8 cellular contexts compared by ENCODE assay signal in the genomic region with DNA sequence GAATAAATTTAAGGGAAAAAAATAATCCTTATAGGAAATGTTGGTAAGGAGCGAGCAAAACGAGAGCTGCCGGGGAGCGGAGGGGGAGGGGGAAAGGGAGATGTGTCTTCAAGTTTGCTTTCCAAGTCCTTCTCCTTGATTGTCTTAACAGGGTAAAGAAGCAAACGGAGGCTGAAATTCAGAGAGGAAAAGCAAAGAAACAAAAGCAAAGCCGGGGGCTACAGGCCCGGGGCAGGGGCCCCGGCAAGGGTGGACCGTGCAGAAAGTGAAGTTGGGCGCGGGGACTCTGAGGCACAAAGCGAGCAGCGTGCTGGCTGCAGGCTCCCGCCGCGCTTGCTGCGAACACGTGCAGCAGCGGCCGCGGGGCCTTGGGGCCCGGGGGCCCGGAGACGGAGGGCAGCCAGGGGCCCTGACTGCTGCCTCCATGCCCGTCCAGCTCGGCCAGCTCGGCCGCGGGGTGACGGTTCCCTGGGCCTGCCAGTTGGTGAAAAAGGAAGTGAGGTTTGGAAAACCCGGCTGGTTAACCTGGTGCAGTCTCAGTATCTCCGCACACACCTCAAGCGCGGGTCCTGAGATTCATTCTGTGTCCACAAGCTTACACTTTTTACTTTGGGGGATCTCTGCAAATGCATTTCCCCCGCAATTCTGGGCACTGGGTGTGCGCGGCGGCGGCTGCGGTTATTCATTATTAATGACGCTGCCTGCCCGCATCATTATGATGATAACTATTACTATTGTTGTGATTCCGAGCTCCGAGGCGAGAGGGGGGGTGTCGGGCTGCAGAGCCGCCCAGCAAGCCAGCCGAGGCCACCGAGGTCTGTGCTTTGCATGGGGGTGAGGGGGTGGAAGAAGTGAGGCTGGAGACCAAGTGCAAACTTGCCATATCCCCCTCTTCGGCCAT. TPM values are rescaled to one million over a fixed set of nuclear protein-coding genes. Genes with fewer than 3 reads are reported as not detected.
DNase-seq lines count a peak whose midpoint lies in the region; ATAC-seq and TF ChIP-seq lines count a peak whose summit lies in the region.

No MANE protein-coding gene starts in this region.

- H3K27me3 ChIP-seq in foreskin keratinocyte: no peaks in the 10 kb centered on the region
- H3K27me3 ChIP-seq in prostate gland (replicated peaks; ENCODE audit: insufficient read depth): no peaks in the 10 kb centered on the region

- H3K27ac ChIP-seq in 22Rv1: peak overlapping the region; percentile 70
- H3K27ac ChIP-seq in foreskin keratinocyte: peak overlapping the region; percentile 70
- peak overlapping the region; percentile 81 to 82 for H3K27ac ChIP-seq in prostate gland

- peak overlapping the region; percentile 53 to 61 for H3K4me3 ChIP-seq in prostate gland

- no peaks in the 10 kb centered on the region for H3K27me3 Mint-ChIP-seq in WTC11 (ENCODE audit: low read depth)

- TF ChIP-seq CTCF in 22Rv1 (IDR thresholded peaks at IDR 0.05): no peak
- no peak for TF ChIP-seq CTCF in WTC11 (IDR thresholded peaks at IDR 0.05)
- no peak for TF ChIP-seq CTCF in foreskin keratinocyte (conservative IDR thresholded peaks at IDR 0.05)
- TF ChIP-seq CTCF in prostate gland (IDR thresholded peaks at IDR 0.05): no peak

- H3K9me3 Mint-ChIP-seq in WTC11: no peaks in the 10 kb centered on the region

- H3K4me1 ChIP-seq in foreskin keratinocyte: peaks cover 32% of the 10 kb centered on the region
- no peaks in the 10 kb centered on the region for H3K4me1 ChIP-seq in prostate gland (replicated peaks)

- peaks cover 20% of the 10 kb centered on the region for H3K36me3 Mint-ChIP-seq in WTC11

- DNase-seq in GM03348 (ENCODE audit: low spot score): peak; percentile 61
- DNase-seq in WTC11 (ENCODE audit: low spot score): peak; percentile 59
- DNase-seq in foreskin keratinocyte: peak in 1 of 2 donors; percentile 71
- DNase-seq in prostate gland (ENCODE audit: low spot score): peak; percentile 34
- no peak for DNase-seq in A172 (ENCODE audit: low spot score)

- H3K4me1 Mint-ChIP-seq in WTC11: peaks cover 45% of the 10 kb centered on the region

- WGBS in prostate gland: 2% methylated on average over 50 of the region's 50 CpGs

- CTCF ChIA-PET in WTC11 (lab: Charles Lee): interaction anchor here (0.6 to 3.5 kb wide), 37 partner anchors 8 to 896 kb away, joined by 3 to 27 read pairs (median 5); no protein-coding TSS in a partner anchor

- H3K27ac Mint-ChIP-seq in WTC11: peak overlapping the region; percentile 93

- intact Hi-C loops in prostate gland (cut with DNase I): no loop called here

- TF ChIP-seq POLR2A in prostate gland (IDR thresholded peaks at IDR 0.05): no peak

- POLR2A ChIA-PET in WTC11 (lab: Charles Lee): interaction anchor here (0.6 to 1.8 kb wide), 10 partner anchors 14 to 871 kb away, joined by 3 to 6 read pairs (median 4); no protein-coding TSS in a partner anchor

- H3K9me3 ChIP-seq in prostate gland: no peaks in the 10 kb centered on the region

- peak; percentile 14 for ATAC-seq in HG03521 (IDR thresholded peaks at IDR 0.05; ENCODE audit: unreplicated experiment)
- ATAC-seq in WTC11: peak; percentile 3
- peak; percentile 5 for ATAC-seq in foreskin keratinocyte
- no peak for ATAC-seq in HG02763 (IDR thresholded peaks at IDR 0.05; ENCODE audit: unreplicated experiment)

- peak overlapping the region; percentile 91 for H3K4me3 Mint-ChIP-seq in WTC11

- no peaks in the 10 kb centered on the region for H3K36me3 ChIP-seq in prostate gland

TF ChIP-seq in WTC11, 78 proteins besides CTCF, POLR2A, EP300 and RAD21 (continues in another document):
- TF ChIP-seq, protein P1, sequence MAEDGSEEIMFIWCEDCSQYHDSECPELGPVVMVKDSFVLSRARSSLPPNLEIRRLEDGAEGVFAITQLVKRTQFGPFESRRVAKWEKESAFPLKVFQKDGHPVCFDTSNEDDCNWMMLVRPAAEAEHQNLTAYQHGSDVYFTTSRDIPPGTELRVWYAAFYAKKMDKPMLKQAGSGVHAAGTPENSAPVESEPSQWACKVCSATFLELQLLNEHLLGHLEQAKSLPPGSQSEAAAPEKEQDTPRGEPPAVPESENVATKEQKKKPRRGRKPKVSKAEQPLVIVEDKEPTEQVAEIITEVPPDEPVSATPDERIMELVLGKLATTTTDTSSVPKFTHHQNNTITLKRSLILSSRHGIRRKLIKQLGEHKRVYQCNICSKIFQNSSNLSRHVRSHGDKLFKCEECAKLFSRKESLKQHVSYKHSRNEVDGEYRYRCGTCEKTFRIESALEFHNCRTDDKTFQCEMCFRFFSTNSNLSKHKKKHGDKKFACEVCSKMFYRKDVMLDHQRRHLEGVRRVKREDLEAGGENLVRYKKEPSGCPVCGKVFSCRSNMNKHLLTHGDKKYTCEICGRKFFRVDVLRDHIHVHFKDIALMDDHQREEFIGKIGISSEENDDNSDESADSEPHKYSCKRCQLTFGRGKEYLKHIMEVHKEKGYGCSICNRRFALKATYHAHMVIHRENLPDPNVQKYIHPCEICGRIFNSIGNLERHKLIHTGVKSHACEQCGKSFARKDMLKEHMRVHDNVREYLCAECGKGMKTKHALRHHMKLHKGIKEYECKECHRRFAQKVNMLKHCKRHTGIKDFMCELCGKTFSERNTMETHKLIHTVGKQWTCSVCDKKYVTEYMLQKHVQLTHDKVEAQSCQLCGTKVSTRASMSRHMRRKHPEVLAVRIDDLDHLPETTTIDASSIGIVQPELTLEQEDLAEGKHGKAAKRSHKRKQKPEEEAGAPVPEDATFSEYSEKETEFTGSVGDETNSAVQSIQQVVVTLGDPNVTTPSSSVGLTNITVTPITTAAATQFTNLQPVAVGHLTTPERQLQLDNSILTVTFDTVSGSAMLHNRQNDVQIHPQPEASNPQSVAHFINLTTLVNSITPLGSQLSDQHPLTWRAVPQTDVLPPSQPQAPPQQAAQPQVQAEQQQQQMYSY (CRISPR knock-in tag; IDR thresholded peaks at IDR 0.05): peak; percentile 72
- TF ChIP-seq, protein P2, sequence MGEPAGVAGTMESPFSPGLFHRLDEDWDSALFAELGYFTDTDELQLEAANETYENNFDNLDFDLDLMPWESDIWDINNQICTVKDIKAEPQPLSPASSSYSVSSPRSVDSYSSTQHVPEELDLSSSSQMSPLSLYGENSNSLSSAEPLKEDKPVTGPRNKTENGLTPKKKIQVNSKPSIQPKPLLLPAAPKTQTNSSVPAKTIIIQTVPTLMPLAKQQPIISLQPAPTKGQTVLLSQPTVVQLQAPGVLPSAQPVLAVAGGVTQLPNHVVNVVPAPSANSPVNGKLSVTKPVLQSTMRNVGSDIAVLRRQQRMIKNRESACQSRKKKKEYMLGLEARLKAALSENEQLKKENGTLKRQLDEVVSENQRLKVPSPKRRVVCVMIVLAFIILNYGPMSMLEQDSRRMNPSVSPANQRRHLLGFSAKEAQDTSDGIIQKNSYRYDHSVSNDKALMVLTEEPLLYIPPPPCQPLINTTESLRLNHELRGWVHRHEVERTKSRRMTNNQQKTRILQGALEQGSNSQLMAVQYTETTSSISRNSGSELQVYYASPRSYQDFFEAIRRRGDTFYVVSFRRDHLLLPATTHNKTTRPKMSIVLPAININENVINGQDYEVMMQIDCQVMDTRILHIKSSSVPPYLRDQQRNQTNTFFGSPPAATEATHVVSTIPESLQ (CRISPR knock-in tag; IDR thresholded peaks at IDR 0.05): no peak
- TF ChIP-seq, protein P3, sequence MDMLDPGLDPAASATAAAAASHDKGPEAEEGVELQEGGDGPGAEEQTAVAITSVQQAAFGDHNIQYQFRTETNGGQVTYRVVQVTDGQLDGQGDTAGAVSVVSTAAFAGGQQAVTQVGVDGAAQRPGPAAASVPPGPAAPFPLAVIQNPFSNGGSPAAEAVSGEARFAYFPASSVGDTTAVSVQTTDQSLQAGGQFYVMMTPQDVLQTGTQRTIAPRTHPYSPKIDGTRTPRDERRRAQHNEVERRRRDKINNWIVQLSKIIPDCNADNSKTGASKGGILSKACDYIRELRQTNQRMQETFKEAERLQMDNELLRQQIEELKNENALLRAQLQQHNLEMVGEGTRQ (CRISPR knock-in tag; IDR thresholded peaks at IDR 0.05): peak; percentile 40
- TF ChIP-seq ZNF396 (CRISPR knock-in tag; IDR thresholded peaks at IDR 0.05; ENCODE audit: borderline replicate concordance) (no peak), KAT7 (CRISPR knock-in tag; IDR thresholded peaks at IDR 0.05; ENCODE audit: borderline replicate concordance) (0 out of 2 replicates have a peak, but pooled peaks have one; percentile 62), ZNF121 (CRISPR knock-in tag; IDR thresholded peaks at IDR 0.05) (no peak), ZNF416 (CRISPR knock-in tag; IDR thresholded peaks at IDR 0.05) (no peak), ESRRA (CRISPR knock-in tag; IDR thresholded peaks at IDR 0.05; ENCODE audit: borderline replicate concordance) (0 out of 2 replicates have a peak, but pooled peaks have one; percentile 29)
- TF ChIP-seq, protein P4, sequence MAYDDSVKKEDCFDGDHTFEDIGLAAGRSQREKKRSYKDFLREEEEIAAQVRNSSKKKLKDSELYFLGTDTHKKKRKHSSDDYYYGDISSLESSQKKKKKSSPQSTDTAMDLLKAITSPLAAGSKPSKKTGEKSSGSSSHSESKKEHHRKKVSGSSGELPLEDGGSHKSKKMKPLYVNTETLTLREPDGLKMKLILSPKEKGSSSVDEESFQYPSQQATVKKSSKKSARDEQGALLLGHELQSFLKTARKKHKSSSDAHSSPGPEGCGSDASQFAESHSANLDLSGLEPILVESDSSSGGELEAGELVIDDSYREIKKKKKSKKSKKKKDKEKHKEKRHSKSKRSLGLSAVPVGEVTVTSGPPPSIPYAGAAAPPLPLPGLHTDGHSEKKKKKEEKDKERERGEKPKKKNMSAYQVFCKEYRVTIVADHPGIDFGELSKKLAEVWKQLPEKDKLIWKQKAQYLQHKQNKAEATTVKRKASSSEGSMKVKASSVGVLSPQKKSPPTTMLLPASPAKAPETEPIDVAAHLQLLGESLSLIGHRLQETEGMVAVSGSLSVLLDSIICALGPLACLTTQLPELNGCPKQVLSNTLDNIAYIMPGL (CRISPR knock-in tag; IDR thresholded peaks at IDR 0.05): peak; percentile 70; the same call in 1 of the 2 replicates

RNA-seq across cellular contexts. Expression of a gene that starts 4.0 kb away (rescaled TPM):
- total RNA-seq in WTC11 (2021) (45.0 to 53.2 TPM (median 46.8 TPM) in 3 replicates), foreskin keratinocyte (7.1 and 7.2 TPM in 2 replicates), prostate gland (10 to 100 TPM; 14.6 to 22.2 TPM)
- 5.3 and 6.9 TPM in 2 replicates for polyA plus RNA-seq in foreskin keratinocyte
- total RNA-seq in A172 (2014; rRNA removed; shearing (Covaris generic)): not detected in 2 replicates
